Comparison of ENCODE assay signal across 8 cellular contexts in genomic region chr5:96661841-96662724, GRCh38. TPM values are rescaled to one million over a fixed set of nuclear protein-coding genes. Genes with fewer than 3 reads are reported as not detected.
A peak's percentile ranks its signal among the peaks of the same experiment; 100 is the strongest.
DNase-seq lines count a peak whose midpoint lies in the region; ATAC-seq and TF ChIP-seq lines count a peak whose summit lies in the region.

TSS of gene CAST (plus strand) at chr5:96662376. CDS start at chr5:96662423, 47 bp downstream.

- H3K27ac Mint-ChIP-seq in endothelial cell (ENCODE audit: unreplicated experiment), result peak within 1 kb of the TSS; percentile 83

- DNase-seq in AG08396 (ENCODE audit: low spot score), result peak; percentile 92
- DNase-seq in NOMO-1 treated with dmso at 0.1 percent for 144 hours (lab: John Stamatoyannopoulos, UW; ENCODE audit: unreplicated experiment), result peak; percentile 89
- peak; percentile 50 for DNase-seq in activated CD8-positive, alpha-beta memory T cell treated with anti-CD3 and anti-CD28 coated beads, Interleukin-2, amount 50 U/mL, for 24 hours (ENCODE audit: extremely low read depth)
- DNase-seq in endothelial cell (ENCODE audit: low spot score), result peak; percentile 72
- DNase-seq in mucosa of descending colon, result peak; percentile 88 to 96 (median 90)
- DNase-seq in stimulated activated CD8-positive, alpha-beta memory T cell treated with anti-CD3 and anti-CD28 coated beads, Interleukin-4, amount 100 ng/mL, for 24 hours (ENCODE audit: low read depth), result peak; percentile 67

- intact Hi-C loops in mucosa of descending colon (cut with DNase I, micrococcal nuclease), result no loop called here

- H3K9me3 Mint-ChIP-seq in endothelial cell (ENCODE audit: unreplicated experiment), result no peaks in the 10 kb centered on the region

- H3K4me1 Mint-ChIP-seq in endothelial cell (ENCODE audit: unreplicated experiment), result peaks cover 11% of the 10 kb centered on the region

- H3K27me3 Mint-ChIP-seq in endothelial cell (ENCODE audit: unreplicated experiment), result peaks cover 5% of the 10 kb centered on the region

- no peaks in the 10 kb centered on the region for H3K9me3 ChIP-seq in mucosa of descending colon

- ATAC-seq in GM18867 (IDR thresholded peaks at IDR 0.05; ENCODE audit: unreplicated experiment) (peak; percentile 64), HG03097 (IDR thresholded peaks at IDR 0.05; ENCODE audit: low FRiP score, unreplicated experiment) (peak; percentile 61), mucosa of descending colon (peak; percentile 72)

- H3K4me1 ChIP-seq in mucosa of descending colon (ENCODE audit: low read depth), result peaks cover 39% of the 10 kb centered on the region

- TF ChIP-seq CTCF in endothelial cell (IDR thresholded peaks at IDR 0.05; ENCODE audit: unreplicated experiment) (no peak), mucosa of descending colon (IDR thresholded peaks at IDR 0.05) (no peak)

- H3K4me3 Mint-ChIP-seq in endothelial cell (ENCODE audit: unreplicated experiment), result peak within 1 kb of the TSS; percentile 95

- H3K36me3 Mint-ChIP-seq in endothelial cell (ENCODE audit: low read depth, unreplicated experiment), result no peaks in the 10 kb centered on the region

- no peaks in the 10 kb centered on the region for H3K36me3 ChIP-seq in mucosa of descending colon (ENCODE audit: low read depth)

- peak within 1 kb of the TSS; percentile 79 for H3K4me3 ChIP-seq in mucosa of descending colon

RNA-seq across cellular contexts. Expression of gene CAST, which starts in this region (rescaled TPM):
- total RNA-seq in endothelial cell (ENCODE audit: unreplicated experiment) (105 TPM), mucosa of descending colon (100 to 1,000 TPM; 348 to 433 (median 372) TPM)

Comparison
In these comparisons a context has a peak if more than half of its experiments do, and no peak if none do; other contexts are left out.
1. Peak in every context shown above with its lines: DNase-seq, ATAC-seq and H3K4me3 ChIP-seq.